In genomic region chr18:48953096-48953706, GRCh38 we compare ENCODE assay signal across 8 cellular contexts. TPM values are rescaled to one million over a fixed set of nuclear protein-coding genes. Genes with fewer than 3 reads are reported as not detected.
DNase-seq lines count a peak whose midpoint lies in the region; ATAC-seq and TF ChIP-seq lines count a peak whose summit lies in the region.

No MANE protein-coding gene starts in this region.

- H4K20me1 ChIP-seq in DND-41 (ENCODE audit: insufficient read depth, low read length): peaks cover 17% of the 10 kb centered on the region
- no peaks in the 10 kb centered on the region for H4K20me1 ChIP-seq in OCI-LY1 (ENCODE audit: insufficient read depth, low read length)

- H3K4me2 ChIP-seq in DND-41 (ENCODE audit: insufficient read depth, low read length): 0 out of 2 replicates have a peak overlapping the region, but pooled peaks have one; percentile 98
- H3K4me2 ChIP-seq in OCI-LY1 (ENCODE audit: low read length): peak overlapping the region; percentile 96
- peak overlapping the region; percentile 99 for H3K4me2 ChIP-seq in parathyroid adenoma (ENCODE audit: low read length)

- no peak overlapping the region for H3K9ac ChIP-seq in DND-41 (ENCODE audit: low read depth, low read length)
- H3K9ac ChIP-seq in OCI-LY1 (ENCODE audit: low read length): no peak overlapping the region; the same call in 1 of the 2 replicates
- peak overlapping the region; percentile 98 for H3K9ac ChIP-seq in parathyroid adenoma

- H3K4me3 ChIP-seq in DND-41 (ENCODE audit: low read depth in 1 of 2, low read length in 2 of 2) (no peak overlapping the region), OCI-LY1 (ENCODE audit: low read depth, low read length, poor library complexity, severe bottlenecking) (peak overlapping the region; percentile 73), esophagus (ENCODE audit: low read depth in 1 of 2, low read length in 2 of 2) (peak overlapping the region; percentile 53 to 92), parathyroid adenoma (ENCODE audit: low read depth, low read length) (peak overlapping the region; percentile 84)

- no peak for ATAC-seq in DND-41 (ENCODE audit: insufficient read depth, low read depth)
- no peak for ATAC-seq in HG03521 (IDR thresholded peaks at IDR 0.05; ENCODE audit: unreplicated experiment)

- no peaks in the 10 kb centered on the region for H3K9me2 ChIP-seq in OCI-LY1 (ENCODE audit: low read depth, low read length)

- TF ChIP-seq CTCF in DND-41 (IDR thresholded peaks at IDR 0.05; ENCODE audit: borderline replicate concordance, extremely low read depth, low read length, poor library complexity, severe bottlenecking) (no peak), OCI-LY1 (IDR thresholded peaks at IDR 0.05; ENCODE audit: low read length) (no peak), parathyroid adenoma (IDR thresholded peaks at IDR 0.05) (no peak)

- H2AFZ ChIP-seq in DND-41 (ENCODE audit: low read depth, low read length): no peak overlapping the region
- H2AFZ ChIP-seq in OCI-LY1 (ENCODE audit: low read length): no peak overlapping the region
- peak overlapping the region; percentile 97 for H2AFZ ChIP-seq in parathyroid adenoma

- H3K9me3 ChIP-seq in DND-41 (ENCODE audit: insufficient read depth, low read length, severe bottlenecking) (no peaks in the 10 kb centered on the region), OCI-LY1 (ENCODE audit: low read length) (no peaks in the 10 kb centered on the region), esophagus (ENCODE audit: control insufficient read depth in 2 of 2, insufficient read depth in 1 of 2, low read depth in 1 of 2, low read length in 1 of 2) (no peaks in the 10 kb centered on the region), parathyroid adenoma (ENCODE audit: control insufficient read depth, low read length) (no peaks in the 10 kb centered on the region)

- H3K36me3 ChIP-seq in DND-41 (ENCODE audit: insufficient read depth, low read length) (no peaks in the 10 kb centered on the region; the same call in 1 of the 2 replicates), OCI-LY1 (ENCODE audit: insufficient read depth, low read length) (no peaks in the 10 kb centered on the region), esophagus (ENCODE audit: control insufficient read depth in 2 of 2, insufficient read depth in 2 of 2, low read length in 1 of 2) (no peaks in the 10 kb centered on the region), parathyroid adenoma (ENCODE audit: control insufficient read depth, insufficient read depth, low read length) (no peaks in the 10 kb centered on the region)

- H3F3A ChIP-seq in OCI-LY1 (ENCODE audit: insufficient read depth, low read length): no peaks in the 10 kb centered on the region; the same call in 1 of the 2 replicates

- H3K4me1 ChIP-seq in DND-41 (ENCODE audit: insufficient read depth, low read length) (peaks cover 47% of the 10 kb centered on the region), OCI-LY1 (ENCODE audit: insufficient read depth, low read length, severe bottlenecking) (peaks cover 38% of the 10 kb centered on the region), esophagus (ENCODE audit: control insufficient read depth in 2 of 2, insufficient read depth in 2 of 2, low read length in 1 of 2) (peaks cover 0 to 10% of the 10 kb centered on the region in 2 donors), parathyroid adenoma (peaks cover 21% of the 10 kb centered on the region)

- WGBS in esophagus, 2 donors: 52 to 59% methylated on average over 20 of the region's 20 CpGs

- H3K27me3 ChIP-seq in DND-41 (ENCODE audit: insufficient read depth, low read length, poor library complexity) (peaks cover 39% of the 10 kb centered on the region), OCI-LY1 (ENCODE audit: insufficient read depth, low read length) (peaks cover 5% of the 10 kb centered on the region; the same call in 1 of the 2 replicates), esophagus (ENCODE audit: control insufficient read depth in 1 of 2, insufficient read depth in 2 of 2, low read length in 2 of 2) (no peaks in the 10 kb centered on the region), parathyroid adenoma (ENCODE audit: control insufficient read depth, insufficient read depth, low read length) (no peaks in the 10 kb centered on the region)

- H3K27ac ChIP-seq in DND-41 (ENCODE audit: low read length): no peak overlapping the region
- no peak overlapping the region for H3K27ac ChIP-seq in OCI-LY1 (ENCODE audit: low read depth, low read length, poor library complexity, severe bottlenecking)
- peak overlapping the region; percentile 96 for H3K27ac ChIP-seq in esophagus (ENCODE audit: low read depth in 2 of 2, low read length in 1 of 2)
- peak overlapping the region; percentile 100 for H3K27ac ChIP-seq in parathyroid adenoma

- peaks cover 10% of the 10 kb centered on the region for H3K79me2 ChIP-seq in DND-41 (ENCODE audit: insufficient read depth, low read length)
- no peaks in the 10 kb centered on the region for H3K79me2 ChIP-seq in OCI-LY1 (ENCODE audit: insufficient read depth, low read length)
- H3K79me2 ChIP-seq in parathyroid adenoma: peaks cover 14% of the 10 kb centered on the region

- DNase-seq in DND-41 (no peak), C1 segment of cervical spinal cord (lab: John Stamatoyannopoulos, UW) (no peak), hepatic stellate cell (ENCODE audit: low spot score) (no peak), NCI-H526 (lab: John Stamatoyannopoulos, UW) (no peak)

RNA-seq across cellular contexts. Expression of gene SMAD7, which starts 2.4 kb away (rescaled TPM):
- 1 to 10 TPM; 3.5 to 4.4 TPM for polyA plus RNA-seq in esophagus

Comparison
In these comparisons a context has a peak if more than half of its experiments do, and no peak if none do; other contexts are left out.
1. H3K27ac ChIP-seq: peak in esophagus (2 of 2) and parathyroid adenoma (single experiment); none in DND-41 (single experiment) and OCI-LY1 (single experiment).
2. H3K4me3 ChIP-seq: peak in OCI-LY1 (single experiment), esophagus (2 of 2) and parathyroid adenoma (single experiment); none in DND-41 (0 of 2).
3. Peak in every context shown above with its lines, with median percentiles within 50 percentile points of each other: H3K4me2 ChIP-seq.